10 cellular contexts compared by ENCODE assay signal in the genomic region with DNA sequence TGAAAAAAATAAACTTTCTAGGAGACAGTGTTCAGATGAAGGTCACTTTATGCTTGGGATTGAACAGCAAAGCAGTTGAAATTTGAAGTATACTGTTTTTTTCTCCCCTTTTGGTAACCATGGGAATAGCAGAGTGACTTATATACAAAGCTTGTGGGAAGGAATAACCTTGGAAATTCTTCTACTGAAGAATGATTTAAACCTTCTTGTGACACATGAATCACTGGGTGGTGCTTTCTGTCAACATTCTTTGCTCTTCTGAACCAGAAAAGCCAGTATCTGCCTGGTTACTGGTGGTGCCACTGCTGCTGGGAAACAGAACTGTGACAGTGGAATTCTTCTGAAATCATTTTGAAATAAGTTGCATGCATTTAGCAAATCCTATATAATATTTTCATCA. TPM values are rescaled to one million over a fixed set of nuclear protein-coding genes. Genes with fewer than 3 reads are reported as not detected.
DNase-seq lines count a peak whose midpoint lies in the region; ATAC-seq and TF ChIP-seq lines count a peak whose summit lies in the region.
"Had no signal": no experiment of that assay in that cellular context is flagged by ENCODE, and none has a peak within 500 bp of the region (broad histone marks: within the 10 kb centered on the region; RNA-seq: fewer than 3 reads in every experiment).

No MANE protein-coding gene starts in this region.

- H3K9me3 Mint-ChIP-seq in Calu3 (ENCODE audit: low read depth, unreplicated experiment) = peaks cover 10% of the 10 kb centered on the region
- peaks cover 37% of the 10 kb centered on the region for H3K9me3 Mint-ChIP-seq in WTC11

- peak overlapping the region; percentile 36 for H3K9ac ChIP-seq in fibroblast of lung (ENCODE audit: insufficient read depth, low read length)

- H3K79me2 ChIP-seq in PC-9 (ENCODE audit: low read depth) (no peaks in the 10 kb centered on the region), fibroblast of lung (ENCODE audit: control insufficient read depth, insufficient read depth, low read length) (no peaks in the 10 kb centered on the region)

- H3K4me2 ChIP-seq in PC-9 (peak overlapping the region; percentile 62), fibroblast of lung (ENCODE audit: extremely low read depth, insufficient read depth, low read length) (no peak overlapping the region)

- no peak for TF ChIP-seq CTCF in Calu3 (IDR thresholded peaks at IDR 0.05; ENCODE audit: unreplicated experiment)
- TF ChIP-seq CTCF in PC-9 (conservative IDR thresholded peaks at IDR 0.05) = no peak
- TF ChIP-seq CTCF in fibroblast of lung (conservative IDR thresholded peaks at IDR 0.05 in 1 of 2, IDR thresholded peaks at IDR 0.05 in 1 of 2; ENCODE audit: low read depth in 1 of 2, low read length in 2 of 2) = no peak
- TF ChIP-seq CTCF in omental fat pad (IDR thresholded peaks at IDR 0.05) = no peak
- no peak for TF ChIP-seq CTCF in WTC11 (IDR thresholded peaks at IDR 0.05)

- peak; percentile 66 for DNase-seq in Calu3
- DNase-seq in PC-9 = peak; percentile 66 to 96
- peak; percentile 90 to 97 for DNase-seq in fibroblast of lung (ENCODE audit: low read depth in 2 of 2)
- DNase-seq in omental fat pad (ENCODE audit: low spot score) = no peak
- no peak for DNase-seq in WTC11 (ENCODE audit: low spot score)
- DNase-seq in NCI-H187 treated with DMSO at 0.1 percent for 48 hours (lab: John Stamatoyannopoulos, UW) = no peak
- no peak for DNase-seq in T-helper 2 cell
- DNase-seq: activated gamma-delta T cell, posterior cingulate gyrus had no signal

- H3K36me3 ChIP-seq in PC-9 (ENCODE audit: low read depth) (no peaks in the 10 kb centered on the region), fibroblast of lung (ENCODE audit: control insufficient read depth, insufficient read depth, low read length) (no peaks in the 10 kb centered on the region)

- H3K4me1 ChIP-seq in PC-9 (replicated peaks; ENCODE audit: insufficient read depth) (peaks cover 51% of the 10 kb centered on the region), fibroblast of lung (ENCODE audit: control insufficient read depth, extremely low read depth, insufficient read depth, low read length) (peaks cover 15% of the 10 kb centered on the region)

- H2AFZ ChIP-seq in PC-9 = no peak overlapping the region
- H2AFZ ChIP-seq in fibroblast of lung (ENCODE audit: low read length) = no peak overlapping the region

- H3K36me3 Mint-ChIP-seq in Calu3 (ENCODE audit: insufficient read depth, unreplicated experiment) = peaks cover 13% of the 10 kb centered on the region
- H3K36me3 Mint-ChIP-seq in WTC11 = peaks cover 27% of the 10 kb centered on the region

- CTCF ChIA-PET in Calu3 (lab: Charles Lee) (interaction anchor here (0.9 to 1.4 kb wide), 2 partner anchors 78 to 712 kb away, joined by 3 to 4 read pairs; no protein-coding TSS in a partner anchor), PC-9 (lab: Charles Lee) (no interaction called here), WTC11 (lab: Charles Lee) (interaction anchor here (0.7 kb wide), 1 partner anchor 22 kb away, joined by 3 read pairs; no protein-coding TSS in a partner anchor)

- H3K4me3 Mint-ChIP-seq in Calu3 (ENCODE audit: low read depth, unreplicated experiment) (peak overlapping the region; percentile 33), WTC11 (no peak overlapping the region)

- peak overlapping the region; percentile 98 for H3K27ac Mint-ChIP-seq in Calu3 (ENCODE audit: unreplicated experiment)
- H3K27ac Mint-ChIP-seq in WTC11 = no peak overlapping the region

- H3K27me3 ChIP-seq in PC-9 (ENCODE audit: insufficient read depth, low read depth) = no peaks in the 10 kb centered on the region
- H3K27me3 ChIP-seq in fibroblast of lung (ENCODE audit: control insufficient read depth, insufficient read depth, low read length) = no peaks in the 10 kb centered on the region

- ATAC-seq in omental fat pad (ENCODE audit: low FRiP score) (peak; percentile 56), HG03469 (IDR thresholded peaks at IDR 0.05; ENCODE audit: unreplicated experiment) (no peak), WTC11 (no peak)

- H4K20me1 ChIP-seq in PC-9 (ENCODE audit: insufficient read depth) (no peaks in the 10 kb centered on the region), fibroblast of lung (ENCODE audit: control insufficient read depth, extremely low read depth, insufficient read depth, low read length) (no peaks in the 10 kb centered on the region)

- POLR2A ChIA-PET in PC-9 (lab: Charles Lee; ENCODE audit: unreplicated experiment) = interaction anchor here (0.6 kb wide), 1 partner anchor 384 kb away, joined by 3 read pairs; no protein-coding TSS in a partner anchor
- POLR2A ChIA-PET in WTC11 (lab: Charles Lee) = no interaction called here

- H3K4me3 ChIP-seq in PC-9 (no peak overlapping the region), fibroblast of lung (replicated peaks in 1 of 4; ENCODE audit: control extremely low read depth in 1 of 4, insufficient read depth in 1 of 4, low read depth in 3 of 4, low read length in 4 of 4) (no peak overlapping the region)

- no peaks in the 10 kb centered on the region for H3K9me2 ChIP-seq in PC-9 (ENCODE audit: insufficient read depth)

- no peaks in the 10 kb centered on the region for H3K27me3 Mint-ChIP-seq in Calu3 (ENCODE audit: unreplicated experiment)
- H3K27me3 Mint-ChIP-seq in WTC11 (ENCODE audit: low read depth) = no peaks in the 10 kb centered on the region; the same call in 1 of the 2 replicates

- 0 out of 2 replicates have a peak, but pooled peaks cover 2% of the 10 kb centered on the region for H3K9me3 ChIP-seq in PC-9 (ENCODE audit: insufficient read depth, low read depth)
- no peaks in the 10 kb centered on the region for H3K9me3 ChIP-seq in fibroblast of lung (ENCODE audit: control insufficient read depth, insufficient read depth, low read depth, low read length)

- H3K4me1 Mint-ChIP-seq in Calu3 (ENCODE audit: low read depth, unreplicated experiment) (peaks cover 44% of the 10 kb centered on the region), WTC11 (peaks cover 23% of the 10 kb centered on the region)

- H3K27ac ChIP-seq in PC-9 = peak overlapping the region; percentile 87
- peak overlapping the region; percentile 89 for H3K27ac ChIP-seq in fibroblast of lung (ENCODE audit: insufficient read depth, low read length)

- intact Hi-C loops in Calu3 (cut with micrococcal nuclease; ENCODE audit: unreplicated experiment) (loop anchor here (1.0 to 2.0 kb wide), 2 partner anchors 40 to 74 kb away; a partner anchor contains a TSS), PC-9 (cut with micrococcal nuclease; ENCODE audit: unreplicated experiment) (loop anchor here (1.0 to 5.0 kb wide), 10 partner anchors 40 to 1458 kb away; a partner anchor contains a TSS)

- BruUV-seq in Calu3 (replicated peaks; lab: Mats Ljungman, UMichigan) = no TSS peak
- BruUV-seq in PC-9 (replicated peaks; lab: Mats Ljungman, UMichigan) = no TSS peak

- peaks cover 21% of the 10 kb centered on the region for H3F3A ChIP-seq in PC-9 (ENCODE audit: insufficient read depth, low read depth)

TF ChIP-seq in WTC11, 78 proteins besides CTCF, POLR2A, EP300 and RAD21:
- TF ChIP-seq KAT7 (CRISPR knock-in tag; IDR thresholded peaks at IDR 0.05; ENCODE audit: borderline replicate concordance) (no peak), GRHL2 (CRISPR knock-in tag; IDR thresholded peaks at IDR 0.05; ENCODE audit: insufficient replicate concordance, severe bottlenecking) (no peak), JAZF1 (CRISPR knock-in tag; IDR thresholded peaks at IDR 0.05) (no peak)
- TF ChIP-seq, protein P1, sequence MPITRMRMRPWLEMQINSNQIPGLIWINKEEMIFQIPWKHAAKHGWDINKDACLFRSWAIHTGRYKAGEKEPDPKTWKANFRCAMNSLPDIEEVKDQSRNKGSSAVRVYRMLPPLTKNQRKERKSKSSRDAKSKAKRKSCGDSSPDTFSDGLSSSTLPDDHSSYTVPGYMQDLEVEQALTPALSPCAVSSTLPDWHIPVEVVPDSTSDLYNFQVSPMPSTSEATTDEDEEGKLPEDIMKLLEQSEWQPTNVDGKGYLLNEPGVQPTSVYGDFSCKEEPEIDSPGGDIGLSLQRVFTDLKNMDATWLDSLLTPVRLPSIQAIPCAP (CRISPR knock-in tag; IDR thresholded peaks at IDR 0.05) = no peak
- TF ChIP-seq, protein P2, sequence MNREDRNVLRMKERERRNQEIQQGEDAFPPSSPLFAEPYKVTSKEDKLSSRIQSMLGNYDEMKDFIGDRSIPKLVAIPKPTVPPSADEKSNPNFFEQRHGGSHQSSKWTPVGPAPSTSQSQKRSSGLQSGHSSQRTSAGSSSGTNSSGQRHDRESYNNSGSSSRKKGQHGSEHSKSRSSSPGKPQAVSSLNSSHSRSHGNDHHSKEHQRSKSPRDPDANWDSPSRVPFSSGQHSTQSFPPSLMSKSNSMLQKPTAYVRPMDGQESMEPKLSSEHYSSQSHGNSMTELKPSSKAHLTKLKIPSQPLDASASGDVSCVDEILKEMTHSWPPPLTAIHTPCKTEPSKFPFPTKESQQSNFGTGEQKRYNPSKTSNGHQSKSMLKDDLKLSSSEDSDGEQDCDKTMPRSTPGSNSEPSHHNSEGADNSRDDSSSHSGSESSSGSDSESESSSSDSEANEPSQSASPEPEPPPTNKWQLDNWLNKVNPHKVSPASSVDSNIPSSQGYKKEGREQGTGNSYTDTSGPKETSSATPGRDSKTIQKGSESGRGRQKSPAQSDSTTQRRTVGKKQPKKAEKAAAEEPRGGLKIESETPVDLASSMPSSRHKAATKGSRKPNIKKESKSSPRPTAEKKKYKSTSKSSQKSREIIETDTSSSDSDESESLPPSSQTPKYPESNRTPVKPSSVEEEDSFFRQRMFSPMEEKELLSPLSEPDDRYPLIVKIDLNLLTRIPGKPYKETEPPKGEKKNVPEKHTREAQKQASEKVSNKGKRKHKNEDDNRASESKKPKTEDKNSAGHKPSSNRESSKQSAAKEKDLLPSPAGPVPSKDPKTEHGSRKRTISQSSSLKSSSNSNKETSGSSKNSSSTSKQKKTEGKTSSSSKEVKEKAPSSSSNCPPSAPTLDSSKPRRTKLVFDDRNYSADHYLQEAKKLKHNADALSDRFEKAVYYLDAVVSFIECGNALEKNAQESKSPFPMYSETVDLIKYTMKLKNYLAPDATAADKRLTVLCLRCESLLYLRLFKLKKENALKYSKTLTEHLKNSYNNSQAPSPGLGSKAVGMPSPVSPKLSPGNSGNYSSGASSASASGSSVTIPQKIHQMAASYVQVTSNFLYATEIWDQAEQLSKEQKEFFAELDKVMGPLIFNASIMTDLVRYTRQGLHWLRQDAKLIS (CRISPR knock-in tag; IDR thresholded peaks at IDR 0.05; ENCODE audit: borderline replicate concordance) = no peak

RNA-seq across cellular contexts. Expression of a gene that starts 39.4 kb away (rescaled TPM):
- total RNA-seq in Calu3 (2022) (118 and 143 TPM in 2 replicates), PC-9 (2021) (72.9 and 99.1 TPM in 2 replicates), fibroblast of lung (559 and 1,405 TPM in 2 replicates), omental fat pad (100 to 1,000 TPM in 2 of 4 donors, 10 to 100 TPM in 2; 41.3 to 214 (median 103) TPM), WTC11 (2021) (50.6 to 64.4 TPM (median 55.8 TPM) in 3 replicates)
- polyA plus RNA-seq in fibroblast of lung = 363 and 403 TPM in 2 replicates
- polyA plus RNA-seq in fibroblast of lung (2012) = 306 and 351 TPM in 2 replicates
- 170 and 247 TPM in 2 replicates for polyA minus RNA-seq in fibroblast of lung (ENCODE audit: low replicate concordance)

Comparison
In these comparisons a context has a peak if more than half of its experiments do, and no peak if none do; other contexts are left out.
1. DNase-seq: peak in Calu3 (single experiment), PC-9 (2 of 2) and fibroblast of lung (2 of 2); none in omental fat pad (single experiment), WTC11 (single experiment), NCI-H187 treated with DMSO at 0.1 percent for 48 hours (single experiment) and T-helper 2 cell (0 of 5).